18 cellular contexts compared by ENCODE assay signal in genomic region chr3:117117188-117117936, GRCh38.
DNase-seq lines count a peak whose midpoint lies in the region; ATAC-seq, FAIRE-seq and TF ChIP-seq lines count a peak whose summit lies in the region.
"Had no signal": no experiment of that assay in that cellular context is flagged by ENCODE, and none has a peak within 500 bp of the region (broad histone marks: within the 10 kb centered on the region; RNA-seq: fewer than 3 reads in every experiment).

No MANE protein-coding gene starts in this region.

- H2BK5ac ChIP-seq in neuronal stem cell (ENCODE audit: low read length) = no peak overlapping the region

- H3K4me3 ChIP-seq in MM.1S (ENCODE audit: low read length) = no peak overlapping the region
- H3K4me3 ChIP-seq in neuronal stem cell (ENCODE audit: low read length in 2 of 2) = no peak overlapping the region
- H3K4me3 ChIP-seq: GM23248 had no signal

- H4K20me1 ChIP-seq in MM.1S (ENCODE audit: insufficient read depth, low read length) = no peaks in the 10 kb centered on the region

- no peak overlapping the region for H4K91ac ChIP-seq in neuronal stem cell (ENCODE audit: low read depth, low read length, poor library complexity)

- no peak overlapping the region for H3K23ac ChIP-seq in neuronal stem cell (ENCODE audit: low read depth, low read length, poor library complexity)

- H3K36me3 ChIP-seq in MM.1S (replicated peaks; ENCODE audit: insufficient read depth, low read length) (no peaks in the 10 kb centered on the region), neuronal stem cell (replicated peaks in 1 of 2; ENCODE audit: control insufficient read depth in 2 of 2, insufficient read depth in 2 of 2, low read length in 2 of 2) (no peaks in the 10 kb centered on the region)

- H3K79me2 ChIP-seq in MM.1S (ENCODE audit: low read length) = no peaks in the 10 kb centered on the region

- no peak overlapping the region for H3K4ac ChIP-seq in neuronal stem cell (ENCODE audit: low read length)

- no peak overlapping the region for H3K9ac ChIP-seq in MM.1S (ENCODE audit: low read length)
- no peak overlapping the region for H3K9ac ChIP-seq in neuronal stem cell (ENCODE audit: low read depth, low read length, poor library complexity)
- H3K9ac ChIP-seq: GM23248 had no signal

- H3K27ac ChIP-seq in MM.1S (ENCODE audit: low read length) (0 out of 2 replicates have a peak overlapping the region, but pooled peaks have one; percentile 1), neuronal stem cell (replicated peaks; ENCODE audit: low read length) (no peak overlapping the region)
- H3K27ac ChIP-seq: GM23248 had no signal

- no peak for ATAC-seq in left cardiac atrium
- ATAC-seq in HG03025 (IDR thresholded peaks at IDR 0.05; ENCODE audit: low FRiP score, unreplicated experiment) = no peak
- ATAC-seq: Right ventricle myocardium inferior had no signal

- no peaks in the 10 kb centered on the region for H3K9me2 ChIP-seq in MM.1S (replicated peaks; ENCODE audit: insufficient read depth, low read length)

- H3F3A ChIP-seq in MM.1S (ENCODE audit: insufficient read depth, low read length) = no peaks in the 10 kb centered on the region

- no peak overlapping the region for H3K18ac ChIP-seq in neuronal stem cell (ENCODE audit: low read length)

- DNase-seq in DMS53 treated with DMSO at 0.1 percent for 48 hours (lab: John Stamatoyannopoulos, UW; ENCODE audit: unreplicated experiment) (peak; percentile 6), MM.1S (peak; percentile 42), iPS-NIHi11 (ENCODE audit: low spot score) (peak; percentile 22), neuronal stem cell (ENCODE audit: low spot score) (no peak), left cardiac atrium (no peak), HTR-8/SVneo (ENCODE audit: insufficient read length, low spot score) (no peak)
- DNase-seq: DMS79, GM23248, HCEC 1CT, Karpas-422, NCI-H1417, NCI-H1694 treated with DMSO at 0.1 percent for 48 hours, NCI-H446, NCI-H526 had no signal

- intact Hi-C loops in left cardiac atrium (cut with DNase I) = no loop called here

- no peak overlapping the region for H2AK5ac ChIP-seq in neuronal stem cell (ENCODE audit: low read depth, low read length)

- FAIRE-seq in HTR-8/SVneo (lab: Jason Lieb, UNC) = no peak
- FAIRE-seq: A204.1, D721Med had no signal

- H3K14ac ChIP-seq in neuronal stem cell (ENCODE audit: low read length) = no peak overlapping the region

- H3K27me3 ChIP-seq in MM.1S (replicated peaks; ENCODE audit: insufficient read depth, low read length) (no peaks in the 10 kb centered on the region), neuronal stem cell (ENCODE audit: control insufficient read depth in 3 of 3, insufficient read depth in 3 of 3, low read depth in 1 of 3, low read length in 3 of 3) (no peaks in the 10 kb centered on the region)

- no peak for TF ChIP-seq CTCF in MM.1S (IDR thresholded peaks at IDR 0.05; ENCODE audit: low read length)

- no peak overlapping the region for H4K8ac ChIP-seq in neuronal stem cell (ENCODE audit: low read depth, low read length)

- no peaks in the 10 kb centered on the region for H3K79me1 ChIP-seq in neuronal stem cell (ENCODE audit: low read depth, low read length)

- H2BK120ac ChIP-seq in neuronal stem cell (ENCODE audit: low read depth, low read length) = no peak overlapping the region

- H3K4me1 ChIP-seq in MM.1S (ENCODE audit: low read length) (no peaks in the 10 kb centered on the region), neuronal stem cell (ENCODE audit: control insufficient read depth in 2 of 2, insufficient read depth in 1 of 2, low read depth in 1 of 2, low read length in 2 of 2) (peaks cover 0 to 3% of the 10 kb centered on the region in 2 donors)

- H2AFZ ChIP-seq in MM.1S (ENCODE audit: low read length) (no peak overlapping the region), neuronal stem cell (ENCODE audit: low read length) (peak overlapping the region; percentile 14)
- H2AFZ ChIP-seq: GM23248 had no signal

- no CpG with 5 or more reads among the region's 2 CpGs for WGBS in neuronal stem cell (ENCODE audit: extremely low coverage in 2 of 2, insufficient read length in 2 of 2, insufficient replicate concordance in 1 of 2), 2 donors

- H3K9me3 ChIP-seq in MM.1S (replicated peaks; ENCODE audit: insufficient read depth, low read length) = no peaks in the 10 kb centered on the region
- H3K9me3 ChIP-seq in neuronal stem cell (replicated peaks in 1 of 2; ENCODE audit: control insufficient read depth in 2 of 2, insufficient read depth in 1 of 2, low read depth in 1 of 2, low read length in 2 of 2) = no peaks in the 10 kb centered on the region

- H2BK12ac ChIP-seq in neuronal stem cell (ENCODE audit: low read length) = no peak overlapping the region

- H3K4me2 ChIP-seq in MM.1S (ENCODE audit: low read depth, low read length) (no peak overlapping the region), neuronal stem cell (ENCODE audit: insufficient read depth, low read length, poor library complexity, severe bottlenecking) (no peak overlapping the region)

- H2BK15ac ChIP-seq in neuronal stem cell (ENCODE audit: low read length) = no peak overlapping the region

Comparison
In these comparisons a context has a peak if more than half of its experiments do, and no peak if none do; other contexts are left out.
1. DNase-seq: peak in DMS53 treated with DMSO at 0.1 percent for 48 hours (single experiment), MM.1S (single experiment) and iPS-NIHi11 (single experiment); none in neuronal stem cell (single experiment), left cardiac atrium (single experiment) and HTR-8/SVneo (single experiment).